ENCODE assay signal across 8 cellular contexts in the genomic region with DNA sequence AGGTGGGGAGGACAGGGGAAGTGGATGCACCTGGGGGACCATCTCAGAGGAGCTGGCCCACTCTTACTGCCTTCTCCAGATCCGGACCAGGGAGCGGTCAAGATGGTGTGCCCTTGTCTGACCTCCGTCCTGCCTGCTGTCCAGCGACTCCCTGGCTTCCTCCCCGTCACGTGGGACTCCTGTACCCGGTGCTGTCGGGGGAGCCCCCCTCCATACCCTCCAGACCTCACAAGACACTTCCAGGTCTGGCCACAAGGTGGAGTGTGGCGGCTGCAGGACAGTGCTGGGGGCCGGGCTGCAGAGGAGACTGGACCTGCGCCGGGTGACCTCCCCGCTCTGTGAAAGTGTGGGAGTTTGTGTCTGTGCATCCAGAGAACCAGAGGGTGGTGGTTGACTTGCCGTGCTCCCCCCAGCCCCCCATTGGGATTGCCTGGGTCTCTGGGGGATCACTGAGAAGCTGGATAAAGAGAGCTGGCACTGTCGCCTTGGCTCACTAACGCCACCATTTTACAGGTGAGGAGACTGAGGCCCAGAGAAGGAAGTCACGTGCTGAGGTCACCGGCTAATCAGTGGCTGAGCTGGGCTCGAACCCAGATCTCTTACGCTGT. TPM values are rescaled to one million over a fixed set of nuclear protein-coding genes. Genes with fewer than 3 reads are reported as not detected.
DNase-seq lines count a peak whose midpoint lies in the region; ATAC-seq, FAIRE-seq and TF ChIP-seq lines count a peak whose summit lies in the region.

No MANE protein-coding gene starts in this region.

- H3K27ac ChIP-seq in HL-60 (replicated peaks): no peak overlapping the region

- no peaks in the 10 kb centered on the region for H3K36me3 Mint-ChIP-seq in activated naive CD8-positive, alpha-beta T cell treated with anti-CD3 and anti-CD28 coated beads for 36 hours

- no peak overlapping the region for H3K27ac Mint-ChIP-seq in activated naive CD8-positive, alpha-beta T cell treated with anti-CD3 and anti-CD28 coated beads for 36 hours

- H3K4me3 ChIP-seq in HL-60 (replicated peaks; ENCODE audit: insufficient read depth, low read length): no peak overlapping the region

- H3K4me1 Mint-ChIP-seq in activated naive CD8-positive, alpha-beta T cell treated with anti-CD3 and anti-CD28 coated beads for 36 hours: peaks cover 3% of the 10 kb centered on the region

- TF ChIP-seq CTCF in AG09319 (IDR thresholded peaks at IDR 0.05; ENCODE audit: low read depth, low read length): peak; percentile 83
- TF ChIP-seq CTCF in HL-60 (IDR thresholded peaks at IDR 0.05; ENCODE audit: insufficient read depth, low read length): peak; percentile 23

- intact Hi-C loops in left cardiac atrium (cut with DNase I): loop anchor here in 1 of 2 donors (2.0 to 5.0 kb wide), 2 partner anchors 31 to 272 kb away; no protein-coding TSS in a partner anchor
- intact Hi-C loops in sciatic nerve (cut with DNase I): no loop called here

- H3K9me3 Mint-ChIP-seq in activated naive CD8-positive, alpha-beta T cell treated with anti-CD3 and anti-CD28 coated beads for 36 hours: no peaks in the 10 kb centered on the region

- ATAC-seq in left cardiac atrium (peak; percentile 79 to 80), sciatic nerve (peak; percentile 77), GM18517 (IDR thresholded peaks at IDR 0.05; ENCODE audit: unreplicated experiment) (no peak)

- DNase-seq in AG09319 (ENCODE audit: extremely low read depth, low read depth) (no peak), GM18507 (ENCODE audit: extremely low spot score, insufficient read length, low read depth) (peak; percentile 59), HL-60 (ENCODE audit: low read depth in 1 of 2, low spot score in 1 of 2) (peak; percentile 35 to 53), SKM-1 (lab: John Stamatoyannopoulos, UW; ENCODE audit: unreplicated experiment) (peak; percentile 16), left cardiac atrium (peak; percentile 74), sciatic nerve (ENCODE audit: low spot score) (peak; percentile 75)
- peak; percentile 67 for DNase-seq in activated naive CD8-positive, alpha-beta T cell treated with anti-CD3 and anti-CD28 coated beads for 36 hours

- FAIRE-seq in GM18507 (lab: Jason Lieb, UNC): peak; percentile 67

- H3K27me3 Mint-ChIP-seq in activated naive CD8-positive, alpha-beta T cell treated with anti-CD3 and anti-CD28 coated beads for 36 hours: peaks cover 12% of the 10 kb centered on the region

- H3K4me3 Mint-ChIP-seq in activated naive CD8-positive, alpha-beta T cell treated with anti-CD3 and anti-CD28 coated beads for 36 hours: no peak overlapping the region

- H3K27me3 ChIP-seq in HL-60 (ENCODE audit: insufficient read depth, poor library complexity, severe bottlenecking): no peaks in the 10 kb centered on the region

RNA-seq across cellular contexts. Expression of a gene that starts 1.9 kb away (rescaled TPM):
- under 1 TPM; 0.06 to 0.10 TPM for total RNA-seq in activated naive CD8-positive, alpha-beta T cell treated with anti-CD3 and anti-CD28 coated beads for 36 hours
- total RNA-seq in left cardiac atrium: 1 to 10 TPM; 1.3 to 2.2 TPM
- 0.58 TPM for total RNA-seq in sciatic nerve
